ENCODE assay signal across 15 cellular contexts in genomic region chr7:133482626-133483025, GRCh38.
A peak's percentile ranks its signal among the peaks of the same experiment; 100 is the strongest.
DNase-seq lines count a peak whose midpoint lies in the region; ATAC-seq and TF ChIP-seq lines count a peak whose summit lies in the region.
"Had no signal": no experiment of that assay in that cellular context is flagged by ENCODE, and none has a peak within 500 bp of the region (broad histone marks: within the 10 kb centered on the region; RNA-seq: fewer than 3 reads in every experiment).

No MANE protein-coding gene starts in this region.

- no peaks in the 10 kb centered on the region for H3K9me3 Mint-ChIP-seq in activated T-cell treated with anti-CD3 and anti-CD28 coated beads, Interleukin-2, amount 50 U/mL, for 24 hours
- no peaks in the 10 kb centered on the region for H3K9me3 Mint-ChIP-seq in central memory CD8-positive, alpha-beta T cell
- H3K9me3 Mint-ChIP-seq: CD4-positive, alpha-beta memory T cell; IgD-negative memory B cell had no signal

- no peak for DNase-seq in activated T-cell treated with anti-CD3 and anti-CD28 coated beads, Interleukin-2, amount 50 U/mL, for 24 hours
- no peak for DNase-seq in activated T-cell treated with anti-CD3 and anti-CD28 coated beads, Interleukin-2, amount 50 U/mL, for 1 hour
- DNase-seq in DND-41, result peak; percentile 43
- DNase-seq in central memory CD8-positive, alpha-beta T cell (ENCODE audit: low spot score in 2 of 2), result no peak
- no peak for DNase-seq in iPS-NIHi11 (ENCODE audit: low spot score)
- DNase-seq: CD4-positive, alpha-beta memory T cell; MV-4-11; NCI-H187 treated with DMSO at 0.1 percent for 48 hours; NCI-H526 treated with DMSO at 0.1 percent for 48 hours; Right ventricle myocardium superior had no signal

- peak overlapping the region; percentile 70 for H3K9ac ChIP-seq in DND-41 (ENCODE audit: low read depth, low read length)

- no peak overlapping the region for H3K4me3 Mint-ChIP-seq in activated T-cell treated with anti-CD3 and anti-CD28 coated beads, Interleukin-2, amount 50 U/mL, for 24 hours
- peak overlapping the region; percentile 63 for H3K4me3 Mint-ChIP-seq in central memory CD8-positive, alpha-beta T cell
- H3K4me3 Mint-ChIP-seq: IgD-negative memory B cell had no signal

- H3K4me3 ChIP-seq in DND-41 (ENCODE audit: low read depth in 1 of 2, low read length in 2 of 2) (peak overlapping the region; percentile 26 to 55; a peak in 3 of 4 replicates), thymus (ENCODE audit: low read length) (peak overlapping the region; percentile 41)
- H3K4me3 ChIP-seq: HAP-1 had no signal

- peak overlapping the region; percentile 0 for H3K27ac Mint-ChIP-seq in activated T-cell treated with anti-CD3 and anti-CD28 coated beads, Interleukin-2, amount 50 U/mL, for 24 hours
- peak overlapping the region; percentile 54 for H3K27ac Mint-ChIP-seq in central memory CD8-positive, alpha-beta T cell (ENCODE audit: low read depth)
- H3K27ac Mint-ChIP-seq: IgD-negative memory B cell had no signal

- peak overlapping the region; percentile 68 for H3K4me2 ChIP-seq in DND-41 (ENCODE audit: insufficient read depth, low read length)

- H3K9me3 ChIP-seq in DND-41 (ENCODE audit: insufficient read depth, low read length, severe bottlenecking) (no peaks in the 10 kb centered on the region), thymus (ENCODE audit: control insufficient read depth) (no peaks in the 10 kb centered on the region)
- H3K9me3 ChIP-seq: HAP-1 had no signal

- TF ChIP-seq CTCF in DND-41 (IDR thresholded peaks at IDR 0.05; ENCODE audit: borderline replicate concordance, extremely low read depth, low read length, poor library complexity, severe bottlenecking), result no peak

- H3K27me3 ChIP-seq in DND-41 (ENCODE audit: insufficient read depth, low read length, poor library complexity) (no peaks in the 10 kb centered on the region), thymus (ENCODE audit: control insufficient read depth, insufficient read depth) (no peaks in the 10 kb centered on the region)

- peak; percentile 8 for ATAC-seq in DND-41 (ENCODE audit: insufficient read depth, low read depth)
- ATAC-seq in central memory CD8-positive, alpha-beta T cell (replicated peaks; ENCODE audit: extremely low read depth, poor library complexity, severe bottlenecking), result no peak
- no peak for ATAC-seq in HG02840 (IDR thresholded peaks at IDR 0.05; ENCODE audit: low FRiP score, unreplicated experiment)

- H3K27ac ChIP-seq in DND-41 (ENCODE audit: low read length) (peak overlapping the region; percentile 98), thymus (ENCODE audit: low read depth) (peak overlapping the region; percentile 92)
- H3K27ac ChIP-seq: HL-60 had no signal

- no peaks in the 10 kb centered on the region for H4K20me1 ChIP-seq in DND-41 (ENCODE audit: insufficient read depth, low read length)

- no peaks in the 10 kb centered on the region for H3K27me3 Mint-ChIP-seq in activated T-cell treated with anti-CD3 and anti-CD28 coated beads, Interleukin-2, amount 50 U/mL, for 24 hours
- no peaks in the 10 kb centered on the region for H3K27me3 Mint-ChIP-seq in central memory CD8-positive, alpha-beta T cell
- H3K27me3 Mint-ChIP-seq: CD4-positive, alpha-beta memory T cell; IgD-negative memory B cell had no signal

- peaks cover 20% of the 10 kb centered on the region for H3K36me3 ChIP-seq in DND-41 (ENCODE audit: insufficient read depth, low read length)
- no peaks in the 10 kb centered on the region for H3K36me3 ChIP-seq in thymus (ENCODE audit: control insufficient read depth, insufficient read depth)
- H3K36me3 ChIP-seq: HAP-1 had no signal

- H3K79me2 ChIP-seq in DND-41 (ENCODE audit: insufficient read depth, low read length), result peaks cover 46% of the 10 kb centered on the region

- H3K36me3 Mint-ChIP-seq in activated T-cell treated with anti-CD3 and anti-CD28 coated beads, Interleukin-2, amount 50 U/mL, for 24 hours (ENCODE audit: low read depth), result peaks cover 33% of the 10 kb centered on the region
- peaks cover 5% of the 10 kb centered on the region for H3K36me3 Mint-ChIP-seq in central memory CD8-positive, alpha-beta T cell (ENCODE audit: insufficient read depth)

- peaks cover 43% of the 10 kb centered on the region for H3K4me1 Mint-ChIP-seq in activated T-cell treated with anti-CD3 and anti-CD28 coated beads, Interleukin-2, amount 50 U/mL, for 24 hours (ENCODE audit: low read depth)
- peaks cover 66% of the 10 kb centered on the region for H3K4me1 Mint-ChIP-seq in central memory CD8-positive, alpha-beta T cell

- H3K4me1 ChIP-seq in DND-41 (ENCODE audit: insufficient read depth, low read length) (peaks cover 74% of the 10 kb centered on the region), thymus (ENCODE audit: control insufficient read depth, insufficient read depth, low read length) (peaks cover 30% of the 10 kb centered on the region)

- H2AFZ ChIP-seq in DND-41 (ENCODE audit: low read depth, low read length), result 0 out of 2 replicates have a peak overlapping the region, but pooled peaks have one; percentile 3

- WGBS in thymus, result 80% methylated on average over 1 of the region's 1 CpG
